Comparison of ENCODE assay signal across 16 cellular contexts in genomic region chr7:22445871-22446270, GRCh38. TPM values are rescaled to one million over a fixed set of nuclear protein-coding genes. Genes with fewer than 3 reads are reported as not detected.
DNase-seq lines count a peak whose midpoint lies in the region; ATAC-seq, FAIRE-seq and TF ChIP-seq lines count a peak whose summit lies in the region.
"Had no signal": no experiment of that assay in that cellular context is flagged by ENCODE, and none has a peak within 500 bp of the region (broad histone marks: within the 10 kb centered on the region; RNA-seq: fewer than 3 reads in every experiment).

No MANE protein-coding gene starts in this region.

- RAD21 ChIA-PET in GM12878 (lab: Charles Lee; ENCODE audit: unreplicated experiment): interaction anchor here (1.0 to 3.6 kb wide), 8 partner anchors 11 to 336 kb away, joined by 3 to 13 read pairs (median 4); no protein-coding TSS in a partner anchor

- no peak overlapping the region for H3K4me3 Mint-ChIP-seq in GM23338
- H3K4me3 Mint-ChIP-seq in neural crest cell: no peak overlapping the region
- H3K4me3 Mint-ChIP-seq: activated CD4-positive, alpha-beta T cell treated with anti-CD3 and anti-CD28 coated beads, Interleukin-2, amount 10 ng/mL, durations not matched to agents 24 days and 14 days; endodermal cell had no signal

- SMC1A ChIA-PET in GM12878 (lab: Charles Lee; ENCODE audit: uncharacterized antibody, unreplicated experiment): interaction anchor here (0.6 to 3.6 kb wide), 14 partner anchors 11 to 335 kb away, joined by 3 to 38 read pairs (median 4); no protein-coding TSS in a partner anchor

- H3K27ac ChIP-seq in BLaER1 treated with 17β-estradiol and CSF1 and Interleukin-3, amounts not matched to agents 10 nM and 100 nM: peak overlapping the region in 9 of 11 experiments; percentile 11 to 98 (median 86); a peak in 16 of 22 replicates
- peak overlapping the region; percentile 39; the same call in 1 of the 2 replicates for H3K27ac ChIP-seq in GM23338 (ENCODE audit: low read depth)
- H3K27ac ChIP-seq in GM12878 (ENCODE audit: control insufficient read depth, insufficient read depth): peak overlapping the region; percentile 67
- no peak overlapping the region for H3K27ac ChIP-seq in GM23248
- H3K27ac ChIP-seq: thoracic aorta had no signal

- H3K4me2 ChIP-seq in BLaER1 treated with 17β-estradiol and CSF1 and Interleukin-3, amounts not matched to agents 10 nM and 100 nM: peak overlapping the region; percentile 63 to 95 (median 89)
- H3K4me2 ChIP-seq in GM23338: no peak overlapping the region
- H3K4me2 ChIP-seq in GM12878 (ENCODE audit: control insufficient read depth, insufficient read depth): peak overlapping the region; percentile 68
- no peak overlapping the region for H3K4me2 ChIP-seq in GM23248 (ENCODE audit: unreplicated experiment)
- H3K4me2 ChIP-seq: SK-N-SH had no signal

- H4K20me1 ChIP-seq in BLaER1 treated with 17β-estradiol and CSF1 and Interleukin-3, amounts not matched to agents 10 nM and 100 nM: peaks cover 0 to 13% (median 0%) of the 10 kb centered on the region in 11 experiments; a peak in 5 of 22 replicates
- H4K20me1 ChIP-seq in GM23338 (replicated peaks; ENCODE audit: insufficient read depth) (no peaks in the 10 kb centered on the region), GM12878 (ENCODE audit: control insufficient read depth, insufficient read depth) (no peaks in the 10 kb centered on the region), GM23248 (ENCODE audit: insufficient read depth) (no peaks in the 10 kb centered on the region)

- no peak for FAIRE-seq in GM12878 (lab: Jason Lieb, UNC)
- FAIRE-seq in frontal cortex (lab: Jason Lieb, UNC): no peak

- H3K27me3 ChIP-seq in BLaER1 treated with 17β-estradiol and CSF1 and Interleukin-3, amounts not matched to agents 10 nM and 100 nM: peaks cover 0 to 21% (median 0%) of the 10 kb centered on the region in 11 experiments; a peak in 5 of 22 replicates
- no peaks in the 10 kb centered on the region for H3K27me3 ChIP-seq in GM23338 (ENCODE audit: insufficient read depth)
- no peaks in the 10 kb centered on the region for H3K27me3 ChIP-seq in GM12878 (replicated peaks in 1 of 2; ENCODE audit: control insufficient read depth in 2 of 2, insufficient read depth in 2 of 2, low read length in 1 of 2)
- no peaks in the 10 kb centered on the region for H3K27me3 ChIP-seq in GM23248 (replicated peaks; ENCODE audit: insufficient read depth)
- H3K27me3 ChIP-seq: BE2C had no signal

- H3K27me3 Mint-ChIP-seq in GM23338 (ENCODE audit: insufficient read depth, low read depth, poor library complexity): peaks cover 4% of the 10 kb centered on the region
- no peaks in the 10 kb centered on the region for H3K27me3 Mint-ChIP-seq in neural crest cell (ENCODE audit: low read depth)

- peaks cover 3 to 18% (median 11%) of the 10 kb centered on the region in 11 experiments; a peak in 12 of 22 replicates for H3K9me3 ChIP-seq in BLaER1 treated with 17β-estradiol and CSF1 and Interleukin-3, amounts not matched to agents 10 nM and 100 nM (replicated peaks in 1 of 11)
- no peaks in the 10 kb centered on the region for H3K9me3 ChIP-seq in GM12878 (replicated peaks; ENCODE audit: control insufficient read depth, insufficient read depth, low read length)
- H3K9me3 ChIP-seq in GM23248 (ENCODE audit: low read depth): no peaks in the 10 kb centered on the region
- H3K9me3 ChIP-seq: BE2C, SK-N-SH, thoracic aorta had no signal

- 44% methylated on average over 3 of the region's 3 CpGs for WGBS in GM12878 (ENCODE audit: insufficient coverage, insufficient replicate concordance, low lambda C conversion rate, missing lambda C conversion rate)
- WGBS in GM23248 (ENCODE audit: low coverage in 1 of 2, low lambda C conversion rate in 2 of 2, missing lambda C conversion rate in 2 of 2), 2 experiments: 50 to 56% methylated on average over 3 of the region's 3 CpGs

- H3K9ac ChIP-seq in BLaER1 treated with 17β-estradiol and CSF1 and Interleukin-3, amounts not matched to agents 10 nM and 100 nM: peak overlapping the region in 8 of 11 experiments; percentile 17 to 84 (median 75); a peak in 14 of 22 replicates
- H3K9ac ChIP-seq in GM12878 (ENCODE audit: control insufficient read depth, insufficient read depth, low read length) (peak overlapping the region; percentile 8), GM23248 (no peak overlapping the region)
- H3K9ac ChIP-seq: SK-N-SH had no signal

- intact Hi-C loops in GM12878 (cut with micrococcal nuclease; ENCODE audit: unreplicated experiment): loop anchor here (5.0 to 10.0 kb wide), 3 partner anchors 44 to 501 kb away; partner anchors contain the start of gene CDCA7L

- no peak for TF ChIP-seq CTCF in GM23338 (conservative IDR thresholded peaks at IDR 0.05; ENCODE audit: low read depth in 2 of 2)
- no peak for TF ChIP-seq CTCF in GM12878 (IDR thresholded peaks at IDR 0.05 in 2 of 3, conservative IDR thresholded peaks at IDR 0.05 in 1 of 3; ENCODE audit: control insufficient read depth in 2 of 3, extremely low read depth in 1 of 3, insufficient read depth in 1 of 3, low read depth in 3 of 3, low read length in 3 of 3)
- TF ChIP-seq CTCF in neural crest cell (conservative IDR thresholded peaks at IDR 0.05): no peak

- H3K9me2 ChIP-seq in GM23338 (ENCODE audit: insufficient read depth) (peaks cover 5% of the 10 kb centered on the region; the same call in 1 of the 2 replicates), GM23248 (ENCODE audit: insufficient read depth) (no peaks in the 10 kb centered on the region)
- H3K9me2 ChIP-seq: SK-N-SH had no signal

- TSS peak; percentile 88 for BruUV-seq in GM12878 (replicated peaks; lab: Mats Ljungman, UMichigan)

- in situ Hi-C loops in GM12878 (cut with MboI) (no loop called here), GM23248 (cut with MboI) (no loop called here)

- H3K9me3 Mint-ChIP-seq in GM23338: no peaks in the 10 kb centered on the region
- H3K9me3 Mint-ChIP-seq in neural crest cell: peaks cover 3% of the 10 kb centered on the region
- H3K9me3 Mint-ChIP-seq: endodermal cell had no signal

- TF ChIP-seq POLR2A in GM12878 (IDR thresholded peaks at IDR 0.05; ENCODE audit: low read depth, low read length): no peak

- DNase-seq in GM23338 (ENCODE audit: low spot score) (no peak), GM12878 (ENCODE audit: low read depth, low spot score) (no peak), neural crest cell (ENCODE audit: low read depth, low spot score) (no peak), OCI-M1 (lab: John Stamatoyannopoulos, UW) (no peak), GM23248 (no peak), frontal cortex (ENCODE audit: low spot score in 2 of 2) (no peak)
- DNase-seq: activated CD4-positive, alpha-beta T cell treated with anti-CD3 and anti-CD28 coated beads, Interleukin-2, amount 10 ng/mL, durations not matched to agents 24 days and 14 days; activated CD8-positive, alpha-beta memory T cell treated with anti-CD3 and anti-CD28 coated beads, Interleukin-2, amount 50 U/mL, for 48 hours; SK-N-SH; stimulated activated CD4-positive, alpha-beta T cell treated with anti-CD3 and anti-CD28 coated beads, Interleukin-4, amount 100 ng/mL, for 24 hours had no signal

- H3K79me2 ChIP-seq in GM23338 (replicated peaks; ENCODE audit: insufficient read depth) (no peaks in the 10 kb centered on the region), GM12878 (ENCODE audit: control insufficient read depth, insufficient read depth, low read length) (no peaks in the 10 kb centered on the region), GM23248 (ENCODE audit: insufficient read depth) (no peaks in the 10 kb centered on the region)

- H3F3A ChIP-seq in GM23338 (replicated peaks; ENCODE audit: low read depth) (no peaks in the 10 kb centered on the region), GM23248 (ENCODE audit: insufficient read depth) (no peaks in the 10 kb centered on the region)

- CTCF ChIA-PET in GM12878 (lab: Yijun Ruan, JAX): interaction anchor here (0.9 to 3.0 kb wide), 7 partner anchors 11 to 1251 kb away, joined by 3 to 21 read pairs (median 3); no protein-coding TSS in a partner anchor

- POLR2A ChIA-PET in GM12878 (lab: Charles Lee): interaction anchor here (0.6 to 1.1 kb wide), 4 partner anchors 10 to 1149 kb away, joined by 3 to 7 read pairs (median 4); no protein-coding TSS in a partner anchor

- H3K4me1 ChIP-seq in BLaER1 treated with 17β-estradiol and CSF1 and Interleukin-3, amounts not matched to agents 10 nM and 100 nM: peaks cover 45 to 79% (median 71%) of the 10 kb centered on the region in 10 experiments
- H3K4me1 ChIP-seq in GM23338 (ENCODE audit: insufficient read depth) (no peaks in the 10 kb centered on the region; the same call in 1 of the 2 replicates), GM12878 (ENCODE audit: control insufficient read depth, insufficient read depth, low read length) (peaks cover 42% of the 10 kb centered on the region), GM23248 (ENCODE audit: insufficient read depth) (no peaks in the 10 kb centered on the region)

- H3K27ac Mint-ChIP-seq in GM23338 (no peak overlapping the region), neural crest cell (ENCODE audit: unreplicated experiment) (peak overlapping the region; percentile 43)
- H3K27ac Mint-ChIP-seq: activated CD4-positive, alpha-beta T cell treated with anti-CD3 and anti-CD28 coated beads, Interleukin-2, amount 10 ng/mL, durations not matched to agents 24 days and 14 days; endodermal cell had no signal

- H3K4me1 Mint-ChIP-seq in GM23338 (peaks cover 30% of the 10 kb centered on the region), neural crest cell (peaks cover 26% of the 10 kb centered on the region)

- TF ChIP-seq EP300 in GM12878 (IDR thresholded peaks at IDR 0.05; ENCODE audit: borderline replicate concordance in 1 of 2, control insufficient read depth in 1 of 2, low read depth in 2 of 2, low read length in 2 of 2): no peak

- H2AFZ ChIP-seq in GM23338 (no peak overlapping the region), GM12878 (ENCODE audit: control insufficient read depth, low read depth, low read length) (no peak overlapping the region), GM23248 (no peak overlapping the region)

- peak overlapping the region in 5 of 10 experiments; percentile 5 to 45 (median 25); a peak in 5 of 20 replicates for H3K4me3 ChIP-seq in BLaER1 treated with 17β-estradiol and CSF1 and Interleukin-3, amounts not matched to agents 10 nM and 100 nM
- H3K4me3 ChIP-seq in GM23338 (no peak overlapping the region), GM12878 (no peak overlapping the region), GM23248 (no peak overlapping the region)

- H3K36me3 Mint-ChIP-seq in GM23338 (ENCODE audit: low read depth) (no peaks in the 10 kb centered on the region), neural crest cell (ENCODE audit: low read depth) (peaks cover 3% of the 10 kb centered on the region)

- no peaks in the 10 kb centered on the region for H3K36me3 ChIP-seq in BLaER1 treated with 17β-estradiol and CSF1 and Interleukin-3, amounts not matched to agents 10 nM and 100 nM
- H3K36me3 ChIP-seq in GM23338 (ENCODE audit: insufficient read depth) (no peaks in the 10 kb centered on the region), GM12878 (ENCODE audit: control insufficient read depth in 2 of 2, insufficient read depth in 2 of 2, low read length in 1 of 2) (no peaks in the 10 kb centered on the region), GM23248 (ENCODE audit: low read depth) (no peaks in the 10 kb centered on the region)
- H3K36me3 ChIP-seq: BE2C, thoracic aorta had no signal

- no peak for TF ChIP-seq RAD21 in GM12878 (IDR thresholded peaks at IDR 0.05; ENCODE audit: insufficient read depth, low read depth, low read length)

- ATAC-seq in GM23338 (no peak), GM12878 (no peak), GM18867 (IDR thresholded peaks at IDR 0.05; ENCODE audit: unreplicated experiment) (no peak)

RNA-seq across cellular contexts. Expression of gene STEAP1B, which starts 54.1 kb away (rescaled TPM):
- 13.9 and 16.5 TPM in 2 replicates for total RNA-seq in GM23338 (2014; rRNA removed; shearing (Covaris generic))
- polyA plus RNA-seq in GM23338 (2016; fragmentation: Nextera tagmentation; extraction: Ambion mirVana) (4.5 and 4.9 TPM in 2 replicates), GM12878 (2011; rRNA removed) (not detected in 2 replicates), GM12878 (2014; fragmentation: Illumina TruSeq; extraction: Trizol) (not detected in 2 replicates), GM12878 (2014; fragmentation: Nextera tagmentation; extraction: Ambion mirVana) (not detected), GM12878 (2014; rRNA removed) (0.08 and 0.14 TPM in 2 replicates), GM12878 (2016; fragmentation: Nextera tagmentation; extraction: Ambion mirVana) (not detected), GM23248 (2016; fragmentation: Nextera tagmentation; extraction: Ambion mirVana) (24.9 and 27.7 TPM in 2 replicates)
- total RNA-seq in GM12878 (2013; cell fraction: nucleolus; rRNA removed): not detected in 2 replicates
- total RNA-seq in GM12878 (2014; rRNA removed) (not detected in 2 replicates), GM12878 (2014; rRNA removed; fragmentation: Illumina TruSeq; extraction: Trizol) (not detected in 2 replicates), GM12878 (2021) (not detected in 2 replicates), neural crest cell (9.5 and 10.8 TPM in 2 replicates), frontal cortex (2.4 TPM)
- not detected for polyA plus RNA-seq in GM12878 (2011; ENCODE audit: low read depth)
- polyA plus RNA-seq in GM12878 (2011; cell fraction: cytosol; rRNA removed): not detected in 2 replicates
- polyA plus RNA-seq in GM12878 (2011; cell fraction: nucleus; rRNA removed): not detected in 2 replicates
- polyA plus RNA-seq in GM12878 (2012): not detected in 2 replicates
- polyA minus RNA-seq in GM12878 (2011; rRNA and poly(A)+ RNA removed): not detected in 2 replicates
- not detected in 2 replicates for polyA minus RNA-seq in GM12878 (2011; cell fraction: cytosol; rRNA and poly(A)+ RNA removed)
- polyA minus RNA-seq in GM12878 (2011; cell fraction: nucleus; rRNA and poly(A)+ RNA removed): not detected in 2 replicates
- 31.6 and 45.1 TPM in 2 replicates for total RNA-seq in GM23248 (2014; rRNA removed; shearing (Covaris generic))
- total RNA-seq: mucosa of gallbladder had no signal

Comparison
In these comparisons a context has a peak if more than half of its experiments do, and no peak if none do; other contexts are left out.
1. H3K4me2 ChIP-seq: peak in BLaER1 treated with 17β-estradiol and CSF1 and Interleukin-3, amounts not matched to agents 10 nM and 100 nM (11 of 11) and GM12878 (single experiment); none in GM23338 (single experiment) and GM23248 (single experiment).